27 cellular contexts compared by ENCODE assay signal in genomic region chr11:110032257-110032656, GRCh38.
DNase-seq lines count a peak whose midpoint lies in the region; ATAC-seq and TF ChIP-seq lines count a peak whose summit lies in the region.
"Had no signal": no experiment of that assay in that cellular context is flagged by ENCODE, and none has a peak within 500 bp of the region (broad histone marks: within the 10 kb centered on the region; RNA-seq: fewer than 3 reads in every experiment).

No MANE protein-coding gene starts in this region.

- no peaks in the 10 kb centered on the region for H4K20me1 ChIP-seq in OCI-LY7 (ENCODE audit: insufficient read depth, low read length)
- no peaks in the 10 kb centered on the region for H4K20me1 ChIP-seq in neural cell (ENCODE audit: insufficient read depth)

- H3F3A ChIP-seq in neural cell (ENCODE audit: insufficient read depth, low read length, poor library complexity, severe bottlenecking): no peaks in the 10 kb centered on the region

- 36 to 47% methylated on average over 5 of the region's 5 CpGs for WGBS in tibial nerve, 2 donors

- H3K4me2 ChIP-seq in OCI-LY7 (ENCODE audit: low read length) (no peak overlapping the region), neural cell (ENCODE audit: low read length) (no peak overlapping the region)

- H3K9me2 ChIP-seq in OCI-LY7 (ENCODE audit: insufficient read depth, low read length) (no peaks in the 10 kb centered on the region), neural cell (ENCODE audit: insufficient read depth, low read length) (no peaks in the 10 kb centered on the region)

- no peak for TF ChIP-seq RAD21 in neural cell (conservative IDR thresholded peaks at IDR 0.05)

- peaks cover 13% of the 10 kb centered on the region for H3K4me1 ChIP-seq in OCI-LY7 (ENCODE audit: insufficient read depth, low read length, poor library complexity, severe bottlenecking)
- H3K4me1 ChIP-seq in tibial nerve: peaks cover 0 to 22% (median 3%) of the 10 kb centered on the region in 4 donors
- H3K4me1 ChIP-seq: adrenal gland, breast epithelium, stomach, transverse colon had no signal

- no peak overlapping the region for H3K4me3 ChIP-seq in OCI-LY7 (ENCODE audit: low read depth, low read length, poor library complexity, severe bottlenecking)
- peak overlapping the region; percentile 35 for H3K4me3 ChIP-seq in neural cell (ENCODE audit: low read length)
- H3K4me3 ChIP-seq in tibial nerve: no peak overlapping the region
- H3K4me3 ChIP-seq: adrenal gland, breast epithelium, K562, stomach, transverse colon had no signal

- POLR2A ChIA-PET in OCI-LY7 (lab: Charles Lee): interaction anchor here (0.5 kb wide), 1 partner anchor 15 kb away, joined by 3 read pairs; no protein-coding TSS in a partner anchor

- no peak for ATAC-seq in HG03432 (IDR thresholded peaks at IDR 0.05; ENCODE audit: unreplicated experiment)
- ATAC-seq: K562, left cardiac atrium, Right ventricle myocardium inferior, sciatic nerve had no signal

- H2AFZ ChIP-seq in OCI-LY7 (ENCODE audit: low read length) (peak overlapping the region; percentile 66), neural cell (ENCODE audit: low read depth, low read length) (peak overlapping the region; percentile 63)

- H3K9me3 ChIP-seq in OCI-LY7 (ENCODE audit: low read length) (peaks cover 14% of the 10 kb centered on the region; the same call in 1 of the 2 replicates), neural cell (ENCODE audit: low read length) (no peaks in the 10 kb centered on the region), tibial nerve (no peaks in the 10 kb centered on the region)
- H3K9me3 ChIP-seq: adrenal gland, breast epithelium, stomach, transverse colon had no signal

- no peak for TF ChIP-seq EP300 in neural cell (conservative IDR thresholded peaks at IDR 0.05; ENCODE audit: poor library complexity, severe bottlenecking)
- TF ChIP-seq EP300 in tibial nerve (IDR thresholded peaks at IDR 0.05): no peak

- H3K27ac ChIP-seq in OCI-LY7 (ENCODE audit: low read depth, low read length, poor library complexity, severe bottlenecking): no peak overlapping the region
- peak overlapping the region; percentile 72 for H3K27ac ChIP-seq in caudate nucleus (ENCODE audit: low read depth, low read length)
- H3K27ac ChIP-seq in neural cell (ENCODE audit: low read length): peak overlapping the region; percentile 57
- H3K27ac ChIP-seq in temporal lobe (ENCODE audit: low read depth, low read length): peak overlapping the region; percentile 0
- peak overlapping the region in 1 of 4 donors; percentile 58 for H3K27ac ChIP-seq in tibial nerve
- H3K27ac ChIP-seq: adrenal gland, breast epithelium, C4-2B, stomach, transverse colon had no signal

- peak overlapping the region; percentile 34 for H3K9ac ChIP-seq in neural cell (ENCODE audit: low read length)

- intact Hi-C loops in OCI-LY7 (cut with micrococcal nuclease; ENCODE audit: unreplicated experiment): no loop called here

- no TSS peak for BruUV-seq in OCI-LY7 (replicated peaks; lab: Mats Ljungman, UMichigan)

- H3K79me2 ChIP-seq in OCI-LY7 (ENCODE audit: insufficient read depth, low read depth, low read length) (no peaks in the 10 kb centered on the region), neural cell (replicated peaks; ENCODE audit: insufficient read depth, low read length) (no peaks in the 10 kb centered on the region)

- CTCF ChIA-PET in OCI-LY7 (lab: Charles Lee; ENCODE audit: unreplicated experiment): no interaction called here

- no peak for TF ChIP-seq CTCF in OCI-LY7 (conservative IDR thresholded peaks at IDR 0.05; ENCODE audit: low read length)
- no peak for TF ChIP-seq CTCF in neural cell (IDR thresholded peaks at IDR 0.05; ENCODE audit: poor library complexity, severe bottlenecking)
- no peak for TF ChIP-seq CTCF in tibial nerve (IDR thresholded peaks at IDR 0.05)

- H3K27me3 ChIP-seq in neural cell (ENCODE audit: insufficient read depth, low read depth, low read length) (no peaks in the 10 kb centered on the region), tibial nerve (no peaks in the 10 kb centered on the region)
- H3K27me3 ChIP-seq: adrenal gland, stomach, transverse colon had no signal

- DNase-seq in OCI-LY7 (ENCODE audit: low spot score) (no peak), caudate nucleus (lab: John Stamatoyannopoulos, UW) (peak in 14 of 61 donors; percentile 8 to 29 (median 20)), tibial nerve (ENCODE audit: low spot score in 2 of 2) (no peak), NCI-H2171 treated with DMSO at 0.1 percent for 48 hours (lab: John Stamatoyannopoulos, UW) (no peak)
- DNase-seq: activated CD4-positive, alpha-beta memory T cell treated with anti-CD3 and anti-CD28 coated beads, Interleukin-2, amount 10 ng/mL, durations not matched to agents 7 days and 5 days; activated CD4-positive, alpha-beta T cell treated with anti-CD3 and anti-CD28 coated beads for 1 hour; activated CD8-positive, alpha-beta memory T cell treated with anti-CD3 and anti-CD28 coated beads, Interleukin-2, amount 50 U/mL, for 4 hours; activated naive CD4-positive, alpha-beta T cell treated with Interleukin-2 at 50 U/mL for 16 hours; adrenal gland; effector CD4-positive, alpha-beta T cell; GOT3; left cardiac atrium; NCI-H1105 treated with DMSO at 0.1 percent for 48 hours; NCI-H1930; NCI-H2227 treated with DMSO at 0.1 percent for 48 hours; NCI-H526 treated with DMSO at 0.1 percent for 48 hours; stimulated activated CD4-positive, alpha-beta T cell treated with anti-CD3 and anti-CD28 coated beads, Interleukin-2, amount 100 ng/mL, for 48 hours; stomach; transverse colon had no signal

- no peak for TF ChIP-seq POLR2A in tibial nerve (IDR thresholded peaks at IDR 0.05)

- no peaks in the 10 kb centered on the region; the same call in 1 of the 2 replicates for H3K36me3 ChIP-seq in OCI-LY7 (ENCODE audit: insufficient read depth, low read length)
- no peaks in the 10 kb centered on the region for H3K36me3 ChIP-seq in neural cell (ENCODE audit: insufficient read depth, low read length)
- H3K36me3 ChIP-seq in tibial nerve: no peaks in the 10 kb centered on the region
- H3K36me3 ChIP-seq: adrenal gland, breast epithelium, stomach, transverse colon had no signal

TF ChIP-seq in neural cell, 6 proteins besides CTCF, POLR2A, EP300 and RAD21:
- TF ChIP-seq SMC3 (conservative IDR thresholded peaks at IDR 0.05; ENCODE audit: poor library complexity) (no peak), TAF1 (IDR thresholded peaks at IDR 0.05; ENCODE audit: low read depth) (no peak), EZH2 (IDR thresholded peaks at IDR 0.05; ENCODE audit: borderline replicate concordance, insufficient read depth, low read length, poor library complexity, severe bottlenecking) (no peak), POLR2AphosphoS5 (IDR thresholded peaks at IDR 0.05) (no peak), MXI1 (conservative IDR thresholded peaks at IDR 0.05; ENCODE audit: poor library complexity, severe bottlenecking) (no peak), REST (IDR thresholded peaks at IDR 0.05; ENCODE audit: borderline replicate concordance) (no peak)
